In the genomic region with DNA sequence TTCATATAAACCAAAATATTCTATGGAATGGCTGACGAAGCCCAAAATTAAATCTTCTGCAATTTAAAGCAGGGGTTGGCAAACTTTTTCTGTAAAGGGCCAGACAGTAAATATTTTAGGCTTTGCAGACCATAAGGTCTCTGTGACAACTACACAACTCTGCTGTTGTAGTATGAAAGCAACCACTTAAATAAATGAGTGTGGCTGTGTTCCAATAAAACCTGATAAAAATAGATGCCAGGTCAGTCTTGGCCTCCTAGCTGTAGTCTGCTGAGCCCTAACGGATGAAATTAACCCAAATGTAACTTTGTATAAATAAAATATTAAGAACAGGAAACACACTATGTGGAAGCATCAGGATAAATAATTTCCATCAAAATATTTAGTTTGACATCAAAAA, we compare ENCODE assay signal across 16 cellular contexts.
DNase-seq lines count a peak whose midpoint lies in the region; ATAC-seq, FAIRE-seq and TF ChIP-seq lines count a peak whose summit lies in the region.
"Had no signal": no experiment of that assay in that cellular context is flagged by ENCODE, and none has a peak within 500 bp of the region (broad histone marks: within the 10 kb centered on the region; RNA-seq: fewer than 3 reads in every experiment).

No MANE protein-coding gene starts in this region.

- TF ChIP-seq CTCF in right atrium auricular region (IDR thresholded peaks at IDR 0.05) (no peak), thyroid gland (IDR thresholded peaks at IDR 0.05) (peak in 2 of 6 experiments; percentile 14 to 25), adrenal gland (IDR thresholded peaks at IDR 0.05) (no peak)

- WGBS in thyroid gland, 2 donors, result 60 to 63% methylated on average over 2 of the region's 2 CpGs
- WGBS in adrenal gland, 4 donors, result 47 to 58% (median 55%) methylated on average over 2 of the region's 2 CpGs

- DNase-seq in Right ventricle myocardium inferior (ENCODE audit: missing footprints) (no peak), right atrium auricular region (ENCODE audit: low spot score) (no peak), cerebellum (ENCODE audit: low spot score) (peak; percentile 15), thyroid gland (no peak), adrenal gland (no peak), SW 1271 (lab: John Stamatoyannopoulos, UW) (no peak)
- DNase-seq: COR-L47; MM.1S; NCI-H1105 treated with DMSO at 0.1 percent for 48 hours; NCI-H1694 treated with DMSO at 0.1 percent for 48 hours; NCI-H2227 treated with DMSO at 0.1 percent for 48 hours; NCI-H526 treated with DMSO at 0.1 percent for 48 hours; NK-92 treated with Interleukin-12 subunit alpha and Interleukin-12 subunit beta, amount 100 ng/mL, for 24 hours; SIG-M5 had no signal

- H3K27me3 ChIP-seq in right atrium auricular region, result no peaks in the 10 kb centered on the region
- no peaks in the 10 kb centered on the region for H3K27me3 ChIP-seq in thyroid gland
- no peaks in the 10 kb centered on the region for H3K27me3 ChIP-seq in adrenal gland

- peak; percentile 54 for ATAC-seq in Right ventricle myocardium inferior

- H3K27ac ChIP-seq in right atrium auricular region (peak overlapping the region in 1 of 2 donors; percentile 21), thyroid gland (peak overlapping the region in 2 of 3 donors; percentile 11 to 19), adrenal gland (no peak overlapping the region)

- no peak overlapping the region for H3K4me3 ChIP-seq in right atrium auricular region
- no peak overlapping the region for H3K4me3 ChIP-seq in thyroid gland (replicated peaks in 1 of 3)
- no peak overlapping the region for H3K4me3 ChIP-seq in adrenal gland
- H3K4me3 ChIP-seq: HAP-1 had no signal

- peaks cover 23% of the 10 kb centered on the region for H3K36me3 ChIP-seq in right atrium auricular region
- peaks cover 10 to 12% of the 10 kb centered on the region in 2 donors for H3K36me3 ChIP-seq in thyroid gland
- peaks cover 0 to 17% of the 10 kb centered on the region in 2 donors for H3K36me3 ChIP-seq in adrenal gland (replicated peaks in 1 of 2)

- FAIRE-seq in islet of Langerhans (lab: Jason Lieb, UNC), result peak; percentile 38

- no peak for TF ChIP-seq POLR2A in thyroid gland (IDR thresholded peaks at IDR 0.05)
- TF ChIP-seq POLR2A in adrenal gland (IDR thresholded peaks at IDR 0.05), result no peak

- H3K4me1 ChIP-seq in right atrium auricular region (peaks cover 0 to 4% of the 10 kb centered on the region in 2 donors), thyroid gland (peaks cover 5 to 22% of the 10 kb centered on the region in 2 donors), adrenal gland (replicated peaks in 1 of 2) (peaks cover 6 to 11% of the 10 kb centered on the region in 2 donors)

- H3K9me3 ChIP-seq in right atrium auricular region, result no peaks in the 10 kb centered on the region
- no peaks in the 10 kb centered on the region for H3K9me3 ChIP-seq in thyroid gland
- no peaks in the 10 kb centered on the region for H3K9me3 ChIP-seq in adrenal gland (replicated peaks in 1 of 3)
- H3K9me3 ChIP-seq: HAP-1 had no signal

- intact Hi-C loops in Right ventricle myocardium inferior (cut with DNase I) (no loop called here), thyroid gland (cut with DNase I) (no loop called here), adrenal gland (cut with DNase I) (loop anchor here in 1 of 2 donors (10.0 kb wide), 1 partner anchor 47 kb away; no protein-coding TSS in a partner anchor)

Comparison
In these comparisons a context has a peak if more than half of its experiments do, and no peak if none do; other contexts are left out.
1. H3K27ac ChIP-seq: peak in thyroid gland (2 of 3); none in adrenal gland (0 of 5).